ENCODE assay signal across 1 cellular context in genomic region chr17:3773511-3773910, GRCh38.
TF ChIP-seq lines count a peak whose summit lies in the region.

No MANE protein-coding gene starts in this region.

TF ChIP-seq in HCT116, 20 proteins besides CTCF, POLR2A, EP300 and RAD21 (continued from another document):
- TF ChIP-seq SP1 (IDR thresholded peaks at IDR 0.05; ENCODE audit: low read depth) (no peak), YY1 (IDR thresholded peaks at IDR 0.05; ENCODE audit: extremely low read depth, insufficient replicate concordance, low read depth, low read length) (no peak), CEBPB (IDR thresholded peaks at IDR 0.05; ENCODE audit: low read depth) (no peak), ATF3 (IDR thresholded peaks at IDR 0.05) (no peak), SIN3A (IDR thresholded peaks at IDR 0.05; ENCODE audit: low read depth) (no peak), ZBTB33 (IDR thresholded peaks at IDR 0.05; ENCODE audit: extremely low read depth, insufficient replicate concordance, low read length) (no peak)
